In genomic region chr10:128263891-128264688, GRCh38 we compare ENCODE assay signal across 8 cellular contexts.
DNase-seq lines count a peak whose midpoint lies in the region; ATAC-seq and TF ChIP-seq lines count a peak whose summit lies in the region.

No MANE protein-coding gene starts in this region.

- H4K8ac ChIP-seq in trophoblast cell (ENCODE audit: low read depth, low read length), result no peak overlapping the region

- H3K18ac ChIP-seq in trophoblast cell (ENCODE audit: low read length), result no peak overlapping the region

- CTCF ChIA-PET in HCT116 (lab: Charles Lee), result interaction anchor here (0.7 to 1.2 kb wide), 5 partner anchors 12 to 549 kb away, joined by 3 to 4 read pairs (median 3); no protein-coding TSS in a partner anchor

- no peak overlapping the region for H2AK5ac ChIP-seq in trophoblast cell (ENCODE audit: low read length)

- no peaks in the 10 kb centered on the region for H3K9me2 ChIP-seq in HCT116 (ENCODE audit: insufficient read depth)

- H3K27me3 ChIP-seq in HCT116 (ENCODE audit: insufficient read depth, low read length) (peaks cover 69% of the 10 kb centered on the region), foreskin keratinocyte (peaks cover 22% of the 10 kb centered on the region), trophoblast cell (ENCODE audit: insufficient read depth, low read length) (no peaks in the 10 kb centered on the region)

- H3K4ac ChIP-seq in trophoblast cell (ENCODE audit: low read depth, low read length), result no peak overlapping the region

- TF ChIP-seq RAD21 in HCT116 (IDR thresholded peaks at IDR 0.05; ENCODE audit: low read depth), result peak; percentile 54

- no peak overlapping the region for H4K91ac ChIP-seq in trophoblast cell (ENCODE audit: low read depth, low read length)

- no peaks in the 10 kb centered on the region for H3K36me3 ChIP-seq in HCT116 (ENCODE audit: control insufficient read depth in 1 of 2, insufficient read depth in 2 of 2, low read length in 2 of 2)
- H3K36me3 ChIP-seq in trophoblast cell (ENCODE audit: control insufficient read depth in 1 of 2, insufficient read depth in 2 of 2, low read length in 2 of 2), result no peaks in the 10 kb centered on the region

- RAD21 ChIA-PET in HCT116 (lab: Charles Lee; ENCODE audit: low non-redundant PET in 1 of 2, low total read pairs in 2 of 2, uncharacterized antibody in 2 of 2, unreplicated experiment in 2 of 2), result interaction anchor here in 1 of 2 experiments (0.6 kb wide), 1 partner anchor 9 kb away, joined by 4 read pairs; no protein-coding TSS in a partner anchor

- H3K27ac ChIP-seq in HCT116 (ENCODE audit: low read depth, low read length) (no peak overlapping the region), foreskin keratinocyte (no peak overlapping the region), trophoblast cell (ENCODE audit: low read depth, low read length) (no peak overlapping the region)

- no peak overlapping the region for H3K9ac ChIP-seq in HCT116 (ENCODE audit: low read length)
- H3K9ac ChIP-seq in trophoblast cell (ENCODE audit: low read length), result no peak overlapping the region

- no peaks in the 10 kb centered on the region for H3K79me2 ChIP-seq in HCT116 (ENCODE audit: insufficient read depth, low read length)
- no peaks in the 10 kb centered on the region for H3K79me2 ChIP-seq in trophoblast cell (ENCODE audit: control insufficient read depth, insufficient read depth, low read length, poor library complexity)

- no peak overlapping the region for H3K14ac ChIP-seq in trophoblast cell (ENCODE audit: low read length)

- POLR2A ChIA-PET in HCT116 (lab: Charles Lee), result no interaction called here

- WGBS in trophoblast cell (ENCODE audit: extremely low coverage, insufficient coverage, insufficient read length), result no CpG with 5 or more reads among the region's 13 CpGs

- no peak overlapping the region for H3K23ac ChIP-seq in trophoblast cell (ENCODE audit: low read length)

- H4K12ac ChIP-seq in trophoblast cell (ENCODE audit: low read depth, low read length), result no peak overlapping the region

- intact Hi-C loops in HCT116 (cut with micrococcal nuclease), result loop anchor here (1.0 to 5.0 kb wide), 3 partner anchors 187 to 478 kb away; no protein-coding TSS in a partner anchor

- no peak overlapping the region for H2BK5ac ChIP-seq in trophoblast cell (ENCODE audit: low read depth, low read length, poor library complexity)

- H2AFZ ChIP-seq in HCT116 (ENCODE audit: low read depth, low read length, poor library complexity, severe bottlenecking) (no peak overlapping the region), trophoblast cell (ENCODE audit: insufficient read depth, low read length, poor library complexity) (no peak overlapping the region)

- H3K4me1 ChIP-seq in HCT116 (ENCODE audit: control insufficient read depth in 1 of 2, insufficient read depth in 2 of 2, low read length in 2 of 2) (no peaks in the 10 kb centered on the region), foreskin keratinocyte (no peaks in the 10 kb centered on the region), trophoblast cell (ENCODE audit: control insufficient read depth in 1 of 2, insufficient read depth in 2 of 2, low read length in 2 of 2) (no peaks in the 10 kb centered on the region)

- H3K4me3 ChIP-seq in HCT116 (replicated peaks in 1 of 2; ENCODE audit: low read depth in 1 of 2, low read length in 2 of 2) (no peak overlapping the region), trophoblast cell (ENCODE audit: low read depth, low read length) (no peak overlapping the region)

- TF ChIP-seq POLR2A in HCT116 (IDR thresholded peaks at IDR 0.05; ENCODE audit: borderline replicate concordance, extremely low read depth, insufficient read depth, insufficient read length), result no peak

- H2BK12ac ChIP-seq in trophoblast cell (ENCODE audit: low read length), result no peak overlapping the region

- H3K4me2 ChIP-seq in HCT116 (ENCODE audit: low read length), result no peak overlapping the region
- H3K4me2 ChIP-seq in trophoblast cell (ENCODE audit: low read length), result no peak overlapping the region

- no peaks in the 10 kb centered on the region for H3K79me1 ChIP-seq in trophoblast cell (ENCODE audit: low read length)

- ATAC-seq in HCT116, result peak; percentile 85
- peak; percentile 79 for ATAC-seq in foreskin keratinocyte
- ATAC-seq in GM21737 (IDR thresholded peaks at IDR 0.05; ENCODE audit: unreplicated experiment), result no peak

- BruUV-seq in HCT116 (replicated peaks; lab: Mats Ljungman, UMichigan), result no TSS peak

- H3K9me3 ChIP-seq in HCT116 (ENCODE audit: control insufficient read depth in 1 of 2, insufficient read depth in 1 of 2, low read depth in 1 of 2, low read length in 2 of 2) (no peaks in the 10 kb centered on the region), trophoblast cell (ENCODE audit: insufficient read depth, low read depth, low read length) (peaks cover 8% of the 10 kb centered on the region)

- no peaks in the 10 kb centered on the region for H4K20me1 ChIP-seq in HCT116 (ENCODE audit: insufficient read depth)

- DNase-seq in DMS79 treated with DMSO at 0.1 percent for 48 hours (lab: John Stamatoyannopoulos, UW), result peak; percentile 52
- peak; percentile 58 for DNase-seq in HCT116 (ENCODE audit: low read depth, low spot score)
- DNase-seq in NCI-H748 treated with DMSO at 0.1 percent for 48 hours (lab: John Stamatoyannopoulos, UW), result peak; percentile 27
- peak; percentile 66 to 72 for DNase-seq in activated T-cell treated with anti-CD3 and anti-CD28 coated beads, Interleukin-2, amount 50 U/mL, for 48 hours
- DNase-seq in foreskin keratinocyte, result peak in 1 of 2 donors; percentile 29
- peak; percentile 74 to 89 for DNase-seq in trophoblast cell
- DNase-seq in epidermal melanocyte (ENCODE audit: insufficient read length, low spot score), result no peak

- H2BK120ac ChIP-seq in trophoblast cell (ENCODE audit: insufficient read depth, low read length, poor library complexity), result no peak overlapping the region

- peak; percentile 57 to 88 (median 86); a peak in 5 of 6 replicates for TF ChIP-seq CTCF in HCT116 (IDR thresholded peaks at IDR 0.05 in 2 of 3, conservative IDR thresholded peaks at IDR 0.05 in 1 of 3; ENCODE audit: borderline replicate concordance in 1 of 3, insufficient read depth in 1 of 3, low read depth in 2 of 3, low read length in 2 of 3)
- TF ChIP-seq CTCF in foreskin keratinocyte (conservative IDR thresholded peaks at IDR 0.05), result peak; percentile 69

TF ChIP-seq in HCT116, 20 proteins besides CTCF, POLR2A, EP300 and RAD21 (continues in another document):
- TF ChIP-seq, protein P1, sequence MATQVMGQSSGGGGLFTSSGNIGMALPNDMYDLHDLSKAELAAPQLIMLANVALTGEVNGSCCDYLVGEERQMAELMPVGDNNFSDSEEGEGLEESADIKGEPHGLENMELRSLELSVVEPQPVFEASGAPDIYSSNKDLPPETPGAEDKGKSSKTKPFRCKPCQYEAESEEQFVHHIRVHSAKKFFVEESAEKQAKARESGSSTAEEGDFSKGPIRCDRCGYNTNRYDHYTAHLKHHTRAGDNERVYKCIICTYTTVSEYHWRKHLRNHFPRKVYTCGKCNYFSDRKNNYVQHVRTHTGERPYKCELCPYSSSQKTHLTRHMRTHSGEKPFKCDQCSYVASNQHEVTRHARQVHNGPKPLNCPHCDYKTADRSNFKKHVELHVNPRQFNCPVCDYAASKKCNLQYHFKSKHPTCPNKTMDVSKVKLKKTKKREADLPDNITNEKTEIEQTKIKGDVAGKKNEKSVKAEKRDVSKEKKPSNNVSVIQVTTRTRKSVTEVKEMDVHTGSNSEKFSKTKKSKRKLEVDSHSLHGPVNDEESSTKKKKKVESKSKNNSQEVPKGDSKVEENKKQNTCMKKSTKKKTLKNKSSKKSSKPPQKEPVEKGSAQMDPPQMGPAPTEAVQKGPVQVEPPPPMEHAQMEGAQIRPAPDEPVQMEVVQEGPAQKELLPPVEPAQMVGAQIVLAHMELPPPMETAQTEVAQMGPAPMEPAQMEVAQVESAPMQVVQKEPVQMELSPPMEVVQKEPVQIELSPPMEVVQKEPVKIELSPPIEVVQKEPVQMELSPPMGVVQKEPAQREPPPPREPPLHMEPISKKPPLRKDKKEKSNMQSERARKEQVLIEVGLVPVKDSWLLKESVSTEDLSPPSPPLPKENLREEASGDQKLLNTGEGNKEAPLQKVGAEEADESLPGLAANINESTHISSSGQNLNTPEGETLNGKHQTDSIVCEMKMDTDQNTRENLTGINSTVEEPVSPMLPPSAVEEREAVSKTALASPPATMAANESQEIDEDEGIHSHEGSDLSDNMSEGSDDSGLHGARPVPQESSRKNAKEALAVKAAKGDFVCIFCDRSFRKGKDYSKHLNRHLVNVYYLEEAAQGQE (IDR thresholded peaks at IDR 0.05; ENCODE audit: low read depth), result no peak
- TF ChIP-seq SP1 (IDR thresholded peaks at IDR 0.05; ENCODE audit: low read depth) (no peak), TCF7L2 (IDR thresholded peaks at IDR 0.05; ENCODE audit: borderline replicate concordance, extremely low read depth, insufficient read depth, insufficient read length) (no peak), EZH2phosphoT487 (IDR thresholded peaks at IDR 0.05; ENCODE audit: borderline replicate concordance) (no peak), YY1 (IDR thresholded peaks at IDR 0.05; ENCODE audit: extremely low read depth, insufficient replicate concordance, low read depth, low read length) (no peak), CBX3 (IDR thresholded peaks at IDR 0.05; ENCODE audit: low read depth) (no peak), EZH2 (IDR thresholded peaks at IDR 0.05) (no peak), FOSL1 (IDR thresholded peaks at IDR 0.05; ENCODE audit: low read depth) (no peak), CEBPB (IDR thresholded peaks at IDR 0.05; ENCODE audit: low read depth) (no peak), EGR1 (IDR thresholded peaks at IDR 0.05; ENCODE audit: low read depth) (no peak), ZBTB33 (IDR thresholded peaks at IDR 0.05; ENCODE audit: extremely low read depth, insufficient replicate concordance, low read length) (no peak), ZFX (IDR thresholded peaks at IDR 0.05) (no peak)
- TF ChIP-seq, protein P2, sequence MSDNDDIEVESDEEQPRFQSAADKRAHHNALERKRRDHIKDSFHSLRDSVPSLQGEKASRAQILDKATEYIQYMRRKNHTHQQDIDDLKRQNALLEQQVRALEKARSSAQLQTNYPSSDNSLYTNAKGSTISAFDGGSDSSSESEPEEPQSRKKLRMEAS (IDR thresholded peaks at IDR 0.05), result no peak
